ENCODE assay signal across 8 cellular contexts in genomic region chr10:70903262-70903921, GRCh38. TPM values are rescaled to one million over a fixed set of nuclear protein-coding genes. Genes with fewer than 3 reads are reported as not detected.
DNase-seq lines count a peak whose midpoint lies in the region; ATAC-seq and TF ChIP-seq lines count a peak whose summit lies in the region.

No MANE protein-coding gene starts in this region.

- no peaks in the 10 kb centered on the region for H3K4me1 ChIP-seq in right cardiac atrium (ENCODE audit: control insufficient read depth, insufficient read depth, low read length)
- peaks cover 0 to 21% (median 17%) of the 10 kb centered on the region in 4 donors for H3K4me1 ChIP-seq in sigmoid colon

- DNase-seq in AG08396 (ENCODE audit: low spot score) (peak; percentile 78), NCI-H460 (ENCODE audit: extremely low read depth, low read depth) (peak; percentile 28), anterior cingulate cortex (lab: John Stamatoyannopoulos, UW) (peak in 44 of 58 donors; percentile 8 to 73 (median 28)), right cardiac atrium (peak; percentile 61 to 87 (median 82)), sigmoid colon (peak; percentile 82)

- no peaks in the 10 kb centered on the region for H3K9me3 ChIP-seq in right cardiac atrium (ENCODE audit: control insufficient read depth, low read length)
- no peaks in the 10 kb centered on the region for H3K9me3 ChIP-seq in sigmoid colon

- 49% methylated on average over 14 of the region's 14 CpGs for WGBS in right cardiac atrium
- 51 to 62% methylated on average over 14 of the region's 14 CpGs for WGBS in sigmoid colon, 2 donors

- ATAC-seq in right cardiac atrium (peak; percentile 61 to 75), GM18517 (IDR thresholded peaks at IDR 0.05; ENCODE audit: unreplicated experiment) (no peak), GM21619 (IDR thresholded peaks at IDR 0.05; ENCODE audit: unreplicated experiment) (no peak)

- no peaks in the 10 kb centered on the region for H3K36me3 ChIP-seq in sigmoid colon

- H3K27ac ChIP-seq in right cardiac atrium (ENCODE audit: low read length) (no peak overlapping the region), sigmoid colon (no peak overlapping the region)

- intact Hi-C loops in right cardiac atrium (cut with DNase I) (no loop called here), sigmoid colon (cut with DNase I) (loop anchor here (5.0 kb wide), 1 partner anchor 384 kb away; no protein-coding TSS in a partner anchor)

- TF ChIP-seq EP300 in sigmoid colon (IDR thresholded peaks at IDR 0.05), result no peak

- H3K4me3 ChIP-seq in right cardiac atrium (ENCODE audit: low read length) (no peak overlapping the region), sigmoid colon (no peak overlapping the region)

- no peak for TF ChIP-seq POLR2A in sigmoid colon (IDR thresholded peaks at IDR 0.05)

- TF ChIP-seq CTCF in GM12801 (IDR thresholded peaks at IDR 0.05; ENCODE audit: extremely low read depth, insufficient read length) (peak; percentile 5), sigmoid colon (IDR thresholded peaks at IDR 0.05) (peak; percentile 68 to 86 (median 74))

- H3K27me3 ChIP-seq in right cardiac atrium (ENCODE audit: control insufficient read depth, insufficient read depth), result no peaks in the 10 kb centered on the region
- peaks cover 0 to 2% (median 0%) of the 10 kb centered on the region in 3 donors for H3K27me3 ChIP-seq in sigmoid colon

RNA-seq across cellular contexts. Expression of gene PCBD1, which starts 15.0 kb away (rescaled TPM):
- 122 TPM in 2 replicates for total RNA-seq in NCI-H460 (2014; rRNA removed; shearing (Covaris generic))
- polyA plus RNA-seq in NCI-H460 (2014; cell fraction: nucleus; rRNA removed), result 80.0 and 90.3 TPM in 2 replicates
- total RNA-seq in right cardiac atrium, result 100 to 1,000 TPM; 102 to 141 (median 134) TPM
- polyA plus RNA-seq in right cardiac atrium, result 216 TPM
- total RNA-seq in sigmoid colon, result 10 to 100 TPM; 82.5 to 98.1 (median 93.1) TPM
- polyA plus RNA-seq in sigmoid colon, result 100 to 1,000 TPM; 116 to 135 (median 128) TPM

Comparison
In these comparisons a context has a peak if more than half of its experiments do, and no peak if none do; other contexts are left out.
1. DNase-seq: peak in every context shown above with its lines; median percentile 82 in right cardiac atrium; 82 in sigmoid colon; 78 in AG08396; 28 in NCI-H460; 28 in anterior cingulate cortex.
2. ATAC-seq: peak in right cardiac atrium (2 of 2); none in GM18517 (single experiment) and GM21619 (single experiment).